ENCODE assay signal across 17 cellular contexts in the genomic region with DNA sequence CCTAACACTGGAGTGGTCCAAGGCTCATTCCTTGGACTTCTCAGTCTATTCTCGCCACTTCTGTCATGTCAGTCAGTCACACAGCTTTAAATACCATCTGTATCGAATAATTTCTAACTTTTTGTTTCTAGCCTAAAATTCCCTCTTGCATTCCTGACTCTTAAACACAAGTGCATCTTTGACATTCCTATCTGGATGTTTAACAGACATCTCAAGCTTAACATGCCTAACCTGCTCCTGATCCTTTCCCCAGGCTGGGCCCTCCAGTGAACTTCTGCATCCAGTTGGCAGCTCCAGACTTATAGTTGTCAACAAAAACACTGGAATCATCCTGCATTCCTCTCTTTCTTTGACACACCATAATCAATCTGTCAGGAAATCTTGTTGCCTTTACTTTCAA. TPM values are rescaled to one million over a fixed set of nuclear protein-coding genes. Genes with fewer than 3 reads are reported as not detected.
"Had no signal": no experiment of that assay in that cellular context is flagged by ENCODE, and none has a peak within 500 bp of the region (broad histone marks: within the 10 kb centered on the region; RNA-seq: fewer than 3 reads in every experiment).

No MANE protein-coding gene starts in this region.

- H3K4me3 ChIP-seq: esophagus muscularis mucosa, gastroesophageal sphincter, hepatocyte, psoas muscle, sigmoid colon, suprapubic skin, thyroid gland had no signal

- H3K4me1 ChIP-seq: psoas muscle, thyroid gland had no signal

- DNase-seq: effector memory CD8-positive, alpha-beta T cell; mesendoderm; naive thymus-derived CD4-positive, alpha-beta T cell; nephron progenitor cell; psoas muscle; sigmoid colon; small intestine; stimulated activated CD4-positive, alpha-beta T cell treated with anti-CD3 and anti-CD28 coated beads, Interleukin-12 subunit alpha, Interleukin-12 subunit beta, amount 100 ng/mL, for 4 hours; stimulated activated naive CD8-positive, alpha-beta T cell treated with anti-CD3 and anti-CD28 coated beads, Interleukin-15, Interleukin-2, amounts not matched to agents 100 U/mL and 50 U/mL, for 24 hours; thyroid gland had no signal

- H3K27me3 ChIP-seq: thyroid gland had no signal

- H3K27ac ChIP-seq: epithelial cell of prostate, esophagus muscularis mucosa, gastroesophageal sphincter, hepatocyte, neutrophil, psoas muscle, sigmoid colon, suprapubic skin, thyroid gland had no signal

- H3K36me3 ChIP-seq: esophagus muscularis mucosa, gastroesophageal sphincter, neutrophil, sigmoid colon, suprapubic skin, thyroid gland had no signal

- ATAC-seq: effector memory CD8-positive, alpha-beta T cell; gastroesophageal sphincter; naive thymus-derived CD4-positive, alpha-beta T cell; psoas muscle; stimulated activated naive CD8-positive, alpha-beta T cell treated with anti-CD3 and anti-CD28 coated beads, Interleukin-15, Interleukin-2, amounts not matched to agents 100 U/mL and 50 U/mL, for 24 hours had no signal

- H3K9me3 ChIP-seq: esophagus muscularis mucosa, gastroesophageal sphincter, neutrophil, psoas muscle, sigmoid colon, suprapubic skin, thyroid gland had no signal

RNA-seq across cellular contexts. Expression of a gene that starts 4.5 kb away (rescaled TPM):
- total RNA-seq: lung microvascular endothelial cell had no signal
